Comparison of ENCODE assay signal across 16 cellular contexts in genomic region chr10:526651-527312, GRCh38.
DNase-seq lines count a peak whose midpoint lies in the region; ATAC-seq, FAIRE-seq and TF ChIP-seq lines count a peak whose summit lies in the region.
"Had no signal": no experiment of that assay in that cellular context is flagged by ENCODE, and none has a peak within 500 bp of the region (broad histone marks: within the 10 kb centered on the region; RNA-seq: fewer than 3 reads in every experiment).

No MANE protein-coding gene starts in this region.

- intact Hi-C loops in natural killer cell (cut with micrococcal nuclease) (no loop called here), kidney (cut with DNase I) (no loop called here)

- H3K4me1 ChIP-seq in kidney (ENCODE audit: control insufficient read depth in 1 of 2, insufficient read depth in 1 of 2, low read depth in 1 of 2, low read length in 2 of 2), result no peaks in the 10 kb centered on the region

- FAIRE-seq in kidney (lab: Jason Lieb, UNC), result no peak

- peak; percentile 37 for DNase-seq in natural killer cell treated with Interleukin-12 subunit alpha and Interleukin-12 subunit beta and Interleukin-15 and Interleukin-18, amount 100 ng/mL, for 72 hours (ENCODE audit: low spot score)
- DNase-seq in natural killer cell (no peak), SK-N-DZ (ENCODE audit: low spot score) (peak; percentile 66), left lobe of liver (ENCODE audit: low spot score) (no peak), NCI-H526 (lab: John Stamatoyannopoulos, UW) (no peak), kidney (no peak), NCI-H2227 treated with DMSO at 0.1 percent for 48 hours (lab: John Stamatoyannopoulos, UW) (no peak)
- DNase-seq: activated CD4-positive, CD25-positive, alpha-beta regulatory T cell treated with anti-CD3 and anti-CD28 coated beads, Interleukin-2, amount 50 U/mL, for 72 hours; DMS79; mucosa of descending colon; NCI-H1092 treated with DMSO at 0.1 percent for 48 hours; NK-92 treated with Interleukin-12 subunit alpha and Interleukin-12 subunit beta, amount 100 ng/mL, for 24 hours; stimulated activated CD4-positive, alpha-beta T cell treated with anti-CD3 and anti-CD28 coated beads, Interleukin-2, amount 100 ng/mL, for 48 hours had no signal

- H3K9me3 Mint-ChIP-seq in natural killer cell treated with Interleukin-12 subunit alpha and Interleukin-12 subunit beta and Interleukin-15 and Interleukin-18, amount 100 ng/mL, for 72 hours, result no peaks in the 10 kb centered on the region
- H3K9me3 Mint-ChIP-seq in natural killer cell, result no peaks in the 10 kb centered on the region
- H3K9me3 Mint-ChIP-seq: activated T-helper 17 cell treated with anti-CD3 and anti-CD28 coated beads, Interleukin-2, amount 50 U/mL, for 72 hours; T-helper 2 cell treated with Interferon-gamma antibody and Interleukin-4, amounts not matched to agents 5 μg/mL and 100 μg/mL, for 36 hours had no signal

- no peaks in the 10 kb centered on the region for H3K9me3 ChIP-seq in kidney (ENCODE audit: control insufficient read depth in 1 of 2, low read length in 2 of 2)
- H3K9me3 ChIP-seq: mucosa of descending colon had no signal

- ATAC-seq in natural killer cell treated with Interleukin-12 subunit alpha and Interleukin-12 subunit beta and Interleukin-15 and Interleukin-18, amount 100 ng/mL, for 72 hours, result peak in 1 of 2 donors; percentile 20
- ATAC-seq in natural killer cell (no peak), left lobe of liver (peak; percentile 26), HG03108 (IDR thresholded peaks at IDR 0.05; ENCODE audit: unreplicated experiment) (no peak)
- ATAC-seq: activated T-helper 17 cell treated with anti-CD3 and anti-CD28 coated beads, Interleukin-2, amount 50 U/mL, for 72 hours; mucosa of descending colon had no signal

- H3K4me1 Mint-ChIP-seq in natural killer cell treated with Interleukin-12 subunit alpha and Interleukin-12 subunit beta and Interleukin-15 and Interleukin-18, amount 100 ng/mL, for 72 hours (ENCODE audit: low read depth in 2 of 2), result no peaks in the 10 kb centered on the region
- H3K4me1 Mint-ChIP-seq in natural killer cell, result no peaks in the 10 kb centered on the region
- H3K4me1 Mint-ChIP-seq: activated T-helper 17 cell treated with anti-CD3 and anti-CD28 coated beads, Interleukin-2, amount 50 U/mL, for 72 hours had no signal

- TF ChIP-seq CTCF in natural killer cell (IDR thresholded peaks at IDR 0.05), result no peak
- no peak for TF ChIP-seq CTCF in kidney (IDR thresholded peaks at IDR 0.05; ENCODE audit: borderline replicate concordance, extremely low read depth, insufficient read depth)

- H3K27me3 Mint-ChIP-seq in natural killer cell treated with Interleukin-12 subunit alpha and Interleukin-12 subunit beta and Interleukin-15 and Interleukin-18, amount 100 ng/mL, for 72 hours, result peaks cover 21 to 35% of the 10 kb centered on the region in 2 donors
- peaks cover 10 to 26% of the 10 kb centered on the region in 2 donors for H3K27me3 Mint-ChIP-seq in natural killer cell (ENCODE audit: low read depth in 2 of 2)

- no peaks in the 10 kb centered on the region for H3K36me3 ChIP-seq in kidney (ENCODE audit: control insufficient read depth in 1 of 2, insufficient read depth in 2 of 2, low read length in 2 of 2)

- no peak overlapping the region for H3K9ac ChIP-seq in kidney (ENCODE audit: low read length in 2 of 2)

- H3K36me3 Mint-ChIP-seq in natural killer cell treated with Interleukin-12 subunit alpha and Interleukin-12 subunit beta and Interleukin-15 and Interleukin-18, amount 100 ng/mL, for 72 hours, result no peaks in the 10 kb centered on the region
- no peaks in the 10 kb centered on the region for H3K36me3 Mint-ChIP-seq in natural killer cell

- H3K27ac Mint-ChIP-seq in natural killer cell treated with Interleukin-12 subunit alpha and Interleukin-12 subunit beta and Interleukin-15 and Interleukin-18, amount 100 ng/mL, for 72 hours, result no peak overlapping the region
- no peak overlapping the region for H3K27ac Mint-ChIP-seq in natural killer cell
- H3K27ac Mint-ChIP-seq: activated T-helper 17 cell treated with anti-CD3 and anti-CD28 coated beads, Interleukin-2, amount 50 U/mL, for 72 hours; T-helper 2 cell treated with Interferon-gamma antibody and Interleukin-4, amounts not matched to agents 5 μg/mL and 100 μg/mL, for 36 hours had no signal

- no peak overlapping the region for H3K27ac ChIP-seq in kidney (ENCODE audit: low read depth in 2 of 2, low read length in 2 of 2)

- H3K4me3 ChIP-seq in kidney (ENCODE audit: low read length in 2 of 2), result no peak overlapping the region
- H3K4me3 ChIP-seq: mucosa of descending colon had no signal

- no peak overlapping the region for H3K4me3 Mint-ChIP-seq in natural killer cell treated with Interleukin-12 subunit alpha and Interleukin-12 subunit beta and Interleukin-15 and Interleukin-18, amount 100 ng/mL, for 72 hours
- H3K4me3 Mint-ChIP-seq in natural killer cell, result no peak overlapping the region
- H3K4me3 Mint-ChIP-seq: activated T-helper 17 cell treated with anti-CD3 and anti-CD28 coated beads, Interleukin-2, amount 50 U/mL, for 72 hours; T-helper 2 cell treated with Interferon-gamma antibody and Interleukin-4, amounts not matched to agents 5 μg/mL and 100 μg/mL, for 36 hours had no signal

Comparison
In these comparisons a context has a peak if more than half of its experiments do, and no peak if none do; other contexts are left out.
1. DNase-seq: peak in natural killer cell treated with Interleukin-12 subunit alpha and Interleukin-12 subunit beta and Interleukin-15 and Interleukin-18, amount 100 ng/mL, for 72 hours (single experiment) and SK-N-DZ (single experiment); none in natural killer cell (single experiment), left lobe of liver (single experiment), NCI-H526 (0 of 2), kidney (single experiment) and NCI-H2227 treated with DMSO at 0.1 percent for 48 hours (single experiment).